ENCODE assay signal across 30 cellular contexts in genomic region chr5:1934801-1935429, GRCh38. TPM values are rescaled to one million over a fixed set of nuclear protein-coding genes. Genes with fewer than 3 reads are reported as not detected.
"Had no signal": no experiment of that assay in that cellular context is flagged by ENCODE, and none has a peak within 500 bp of the region (broad histone marks: within the 10 kb centered on the region; RNA-seq: fewer than 3 reads in every experiment).

No MANE protein-coding gene starts in this region.

- DNase-seq: activated CD4-positive, alpha-beta memory T cell treated with anti-CD3 and anti-CD28 coated beads for 36 hours; activated CD4-positive, alpha-beta T cell treated with anti-CD3 and anti-CD28 coated beads, Interleukin-2, amount 10 ng/mL, durations not matched to agents 24 days and 14 days; activated CD4-positive, CD25-positive, alpha-beta regulatory T cell treated with anti-CD3 and anti-CD28 coated beads, Interleukin-2, amount 50 U/mL, for 72 hours; activated CD8-positive, alpha-beta memory T cell treated with anti-CD3 and anti-CD28 coated beads, Interleukin-2, amount 50 U/mL, for 4 hours; activated effector memory CD4-positive, alpha-beta T cell treated with anti-CD3 and anti-CD28 coated beads, Interleukin-2, amount 50 U/mL, for 16 hours; activated naive CD4-positive, alpha-beta T cell treated with anti-CD3 and anti-CD28 coated beads, Interleukin-2, amount 50 U/mL, for 16 hours; activated T-cell treated with anti-CD3 and anti-CD28 coated beads, Interleukin-2, amount 50 U/mL, for 1 hour; effector CD8-positive, alpha-beta T cell; esophagus squamous epithelium; islet precursor cell; left cardiac atrium; left ventricle myocardium superior; naive thymus-derived CD8-positive, alpha-beta T cell; spleen; stimulated activated naive CD4-positive, alpha-beta T cell; T-helper 2 cell; tibial artery had no signal

- H3K4me3 ChIP-seq: esophagus squamous epithelium, spleen, suprapubic skin, tibial artery had no signal

- H3K27ac Mint-ChIP-seq: activated CD4-positive, alpha-beta memory T cell treated with anti-CD3 and anti-CD28 coated beads for 36 hours; activated CD4-positive, alpha-beta T cell treated with anti-CD3 and anti-CD28 coated beads, Interleukin-2, amount 10 ng/mL, durations not matched to agents 24 days and 14 days; activated T-helper 1 cell treated with anti-CD3 and anti-CD28 coated beads, Interleukin-12 subunit alpha, Interleukin-12 subunit beta, Interleukin-2, Interleukin-4 antibody, amounts not matched to agents 30 ng/mL and 10 ng/mL and 1 ng/mL, durations not matched to agents 14 hours and 24 hours and 36 hours; naive thymus-derived CD8-positive, alpha-beta T cell had no signal

- H3K36me3 Mint-ChIP-seq: activated CD4-positive, alpha-beta memory T cell treated with anti-CD3 and anti-CD28 coated beads for 36 hours; naive thymus-derived CD8-positive, alpha-beta T cell had no signal

- H3K27ac ChIP-seq: spleen, suprapubic skin, tibial artery had no signal

- H3K4me1 Mint-ChIP-seq: activated CD4-positive, alpha-beta T cell treated with anti-CD3 and anti-CD28 coated beads, Interleukin-2, amount 10 ng/mL, durations not matched to agents 24 days and 14 days; neural crest cell had no signal

- H3K9me3 ChIP-seq: esophagus squamous epithelium, spleen, suprapubic skin, tibial artery had no signal

- H3K4me3 Mint-ChIP-seq: activated CD4-positive, alpha-beta memory T cell treated with anti-CD3 and anti-CD28 coated beads for 36 hours; activated CD4-positive, alpha-beta T cell treated with anti-CD3 and anti-CD28 coated beads, Interleukin-2, amount 10 ng/mL, durations not matched to agents 24 days and 14 days; activated T-helper 1 cell treated with anti-CD3 and anti-CD28 coated beads, Interleukin-12 subunit alpha, Interleukin-12 subunit beta, Interleukin-2, Interleukin-4 antibody, amounts not matched to agents 30 ng/mL and 10 ng/mL and 1 ng/mL, durations not matched to agents 14 hours and 24 hours and 36 hours; naive thymus-derived CD8-positive, alpha-beta T cell; neural crest cell had no signal

- ATAC-seq: left cardiac atrium; left ventricle myocardium superior; naive thymus-derived CD8-positive, alpha-beta T cell; right cardiac atrium had no signal

- FAIRE-seq: bronchial epithelial cell, colon, endometrium, frontal cortex had no signal

- H3K9me3 Mint-ChIP-seq: activated CD4-positive, alpha-beta memory T cell treated with anti-CD3 and anti-CD28 coated beads for 36 hours; activated CD4-positive, alpha-beta T cell treated with anti-CD3 and anti-CD28 coated beads, Interleukin-2, amount 10 ng/mL, durations not matched to agents 24 days and 14 days; activated T-helper 1 cell treated with anti-CD3 and anti-CD28 coated beads, Interleukin-12 subunit alpha, Interleukin-12 subunit beta, Interleukin-2, Interleukin-4 antibody, amounts not matched to agents 30 ng/mL and 10 ng/mL and 1 ng/mL, durations not matched to agents 14 hours and 24 hours and 36 hours; naive thymus-derived CD8-positive, alpha-beta T cell; neural crest cell had no signal

- H3K36me3 ChIP-seq: spleen, suprapubic skin had no signal

RNA-seq across cellular contexts. Expression of gene IRX4, which starts 52.2 kb away (rescaled TPM):
- total RNA-seq: activated CD4-positive, alpha-beta memory T cell treated with anti-CD3 and anti-CD28 coated beads for 36 hours; activated CD4-positive, alpha-beta T cell treated with anti-CD3 and anti-CD28 coated beads, Interleukin-2, amount 10 ng/mL, durations not matched to agents 24 days and 14 days; activated CD8-positive, alpha-beta memory T cell treated with anti-CD3 and anti-CD28 coated beads for 36 hours; activated T-helper 1 cell treated with anti-CD3 and anti-CD28 coated beads, Interleukin-12 subunit alpha, Interleukin-12 subunit beta, Interleukin-2, Interleukin-4 antibody, amounts not matched to agents 30 ng/mL and 10 ng/mL and 1 ng/mL, durations not matched to agents 14 hours and 24 hours and 36 hours; dermis microvascular lymphatic vessel endothelial cell; frontal cortex; lung microvascular endothelial cell; naive thymus-derived CD8-positive, alpha-beta T cell; omental fat pad; spleen; urinary bladder had no signal
- polyA plus RNA-seq: naive thymus-derived CD8-positive, alpha-beta T cell; right cardiac atrium; urinary bladder had no signal
